ENCODE assay signal across 16 cellular contexts in the genomic region with DNA sequence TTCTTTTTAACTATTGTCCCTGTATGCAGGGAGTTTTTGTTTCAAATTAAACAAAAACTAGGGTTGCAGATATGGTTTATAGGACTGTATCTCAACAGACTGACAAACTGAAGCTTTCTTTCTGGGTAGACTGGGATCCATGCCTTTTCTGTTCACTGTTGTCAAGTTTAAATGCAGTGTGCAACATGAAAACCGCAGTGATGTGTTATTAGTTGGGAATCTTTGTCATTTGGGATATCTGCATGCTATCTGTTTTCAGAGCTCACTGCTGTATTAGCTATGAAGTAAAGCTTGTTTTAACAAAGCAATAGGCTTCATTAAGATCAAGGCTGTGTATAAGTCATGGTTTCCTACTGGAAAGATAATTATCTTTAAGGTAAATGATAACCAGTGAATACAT. TPM values are rescaled to one million over a fixed set of nuclear protein-coding genes. Genes with fewer than 3 reads are reported as not detected.
A peak's percentile ranks its signal among the peaks of the same experiment; 100 is the strongest.
DNase-seq lines count a peak whose midpoint lies in the region; ATAC-seq, FAIRE-seq and TF ChIP-seq lines count a peak whose summit lies in the region.
"Had no signal": no experiment of that assay in that cellular context is flagged by ENCODE, and none has a peak within 500 bp of the region (broad histone marks: within the 10 kb centered on the region; RNA-seq: fewer than 3 reads in every experiment).

No MANE protein-coding gene starts in this region.

- H2BK20ac ChIP-seq in H1 (ENCODE audit: low read length): no peak overlapping the region

- H4K91ac ChIP-seq in H1 (replicated peaks; ENCODE audit: insufficient read length, low read length): no peak overlapping the region

- H3K27ac ChIP-seq in ACC112 (ENCODE audit: low read depth, low read length) (no peak overlapping the region), HUES48 (ENCODE audit: low read depth, low read length) (no peak overlapping the region), H1 (ENCODE audit: low read depth, low read length) (no peak overlapping the region), neural cell (ENCODE audit: low read length) (no peak overlapping the region)

- H2BK12ac ChIP-seq in H1 (ENCODE audit: low read depth, low read length): no peak overlapping the region

- H3K9me3 ChIP-seq in HUES48 (ENCODE audit: control insufficient read depth, insufficient read depth, low read length) (no peaks in the 10 kb centered on the region), H1 (ENCODE audit: insufficient read depth in 2 of 2, low read depth in 1 of 2, low read length in 1 of 2) (no peaks in the 10 kb centered on the region), neural cell (ENCODE audit: low read length) (no peaks in the 10 kb centered on the region)
- H3K9me3 ChIP-seq: testis had no signal

- no peak overlapping the region for H3K4me3 Mint-ChIP-seq in stimulated activated effector memory CD8-positive, alpha-beta T cell treated with anti-CD3 and anti-CD28 coated beads, Interleukin-12 subunit alpha, Interleukin-12 subunit beta, amount 100 ng/mL, for 72 hours
- H3K4me3 Mint-ChIP-seq: activated CD4-positive, alpha-beta memory T cell treated with anti-CD3 and anti-CD28 coated beads, Interleukin-2, amount 10 ng/mL, durations not matched to agents 7 days and 5 days had no signal

- no peak overlapping the region for H2BK15ac ChIP-seq in H1 (ENCODE audit: low read length)

- TF ChIP-seq POLR2A in H1 (IDR thresholded peaks at IDR 0.05; ENCODE audit: control extremely low read depth in 1 of 2, low read depth in 2 of 2, low read length in 2 of 2): no peak

- no peak for FAIRE-seq in H1 (lab: Jason Lieb, UNC)
- FAIRE-seq: colon, GM19239 had no signal

- H3K36me3 ChIP-seq in ACC112 (ENCODE audit: insufficient read depth, low read length) (peaks cover 5% of the 10 kb centered on the region; the same call in 1 of the 2 replicates), HUES48 (ENCODE audit: control insufficient read depth, insufficient read depth, low read length) (peaks cover 25% of the 10 kb centered on the region), H1 (ENCODE audit: control insufficient read depth in 2 of 4, insufficient read depth in 4 of 4, low read length in 3 of 4) (peaks cover 0 to 18% (median 10%) of the 10 kb centered on the region in 4 experiments; a peak in 5 of 8 replicates), neural cell (ENCODE audit: insufficient read depth, low read length) (no peaks in the 10 kb centered on the region)

- peaks cover 13% of the 10 kb centered on the region for H3K4me1 ChIP-seq in ACC112 (ENCODE audit: control insufficient read depth, insufficient read depth, low read length, unreplicated experiment)
- 0 out of 2 replicates have a peak, but pooled peaks cover 3% of the 10 kb centered on the region for H3K4me1 ChIP-seq in HUES48 (ENCODE audit: control insufficient read depth, insufficient read depth, low read length)
- no peaks in the 10 kb centered on the region for H3K4me1 ChIP-seq in H1 (replicated peaks in 1 of 4; ENCODE audit: control insufficient read depth in 3 of 4, insufficient read depth in 4 of 4, low read length in 3 of 4)
- H3K4me1 ChIP-seq: testis had no signal

- ATAC-seq in GM21717 (IDR thresholded peaks at IDR 0.05; ENCODE audit: unreplicated experiment) (no peak), HG02759 (IDR thresholded peaks at IDR 0.05; ENCODE audit: unreplicated experiment) (no peak)
- ATAC-seq in stimulated activated effector memory CD8-positive, alpha-beta T cell treated with anti-CD3 and anti-CD28 coated beads, Interleukin-12 subunit alpha, Interleukin-12 subunit beta, amount 100 ng/mL, for 72 hours: no peak

- CTCF ChIA-PET in H1 (lab: Charles Lee; ENCODE audit: partially characterized antibody): interaction anchor here (1.0 kb wide), 1 partner anchor 28 kb away, joined by 3 read pairs; no protein-coding TSS in a partner anchor

- H3K14ac ChIP-seq in H1 (ENCODE audit: insufficient read length): no peak overlapping the region

- H3K4me1 Mint-ChIP-seq in stimulated activated effector memory CD8-positive, alpha-beta T cell treated with anti-CD3 and anti-CD28 coated beads, Interleukin-12 subunit alpha, Interleukin-12 subunit beta, amount 100 ng/mL, for 72 hours: peaks cover 14% of the 10 kb centered on the region

- H2BK120ac ChIP-seq in H1 (replicated peaks; ENCODE audit: low read depth, low read length): no peak overlapping the region

- H3K27ac Mint-ChIP-seq in stimulated activated effector memory CD8-positive, alpha-beta T cell treated with anti-CD3 and anti-CD28 coated beads, Interleukin-12 subunit alpha, Interleukin-12 subunit beta, amount 100 ng/mL, for 72 hours: no peak overlapping the region
- H3K27ac Mint-ChIP-seq: activated CD4-positive, alpha-beta memory T cell treated with anti-CD3 and anti-CD28 coated beads, Interleukin-2, amount 10 ng/mL, durations not matched to agents 7 days and 5 days had no signal

- H2AK5ac ChIP-seq in H1 (ENCODE audit: low read depth, low read length): no peak overlapping the region

- DNase-seq in H1 (ENCODE audit: low read depth in 1 of 2, low spot score in 2 of 2): no peak
- DNase-seq in anterior cingulate cortex (lab: John Stamatoyannopoulos, UW): no peak
- DNase-seq in stimulated activated effector memory CD8-positive, alpha-beta T cell treated with anti-CD3 and anti-CD28 coated beads, Interleukin-12 subunit alpha, Interleukin-12 subunit beta, amount 100 ng/mL, for 72 hours (ENCODE audit: low spot score in 2 of 2): no peak
- DNase-seq: activated CD4-positive, alpha-beta memory T cell treated with anti-CD3 and anti-CD28 coated beads, Interleukin-2, amount 10 ng/mL, durations not matched to agents 7 days and 5 days; amniotic stem cell; Calu3; NCI-H187 treated with DMSO at 0.1 percent for 48 hours; NCI-H510A had no signal

- H3F3A ChIP-seq in neural cell (ENCODE audit: insufficient read depth, low read length, poor library complexity, severe bottlenecking): no peaks in the 10 kb centered on the region

- H3K27me3 ChIP-seq in ACC112 (ENCODE audit: insufficient read depth, low read length): no peaks in the 10 kb centered on the region
- H3K27me3 ChIP-seq in HUES48 (ENCODE audit: control insufficient read depth, insufficient read depth, low read length): no peaks in the 10 kb centered on the region
- no peaks in the 10 kb centered on the region for H3K27me3 ChIP-seq in H1 (replicated peaks in 1 of 4; ENCODE audit: control insufficient read depth in 3 of 4, extremely low read depth in 1 of 4, insufficient read depth in 3 of 4, low read length in 3 of 4)
- no peaks in the 10 kb centered on the region for H3K27me3 ChIP-seq in neural cell (ENCODE audit: insufficient read depth, low read depth, low read length)
- H3K27me3 ChIP-seq: testis had no signal

- no peaks in the 10 kb centered on the region for H3K9me2 ChIP-seq in neural cell (ENCODE audit: insufficient read depth, low read length)

- no peaks in the 10 kb centered on the region for H3K9me3 Mint-ChIP-seq in stimulated activated effector memory CD8-positive, alpha-beta T cell treated with anti-CD3 and anti-CD28 coated beads, Interleukin-12 subunit alpha, Interleukin-12 subunit beta, amount 100 ng/mL, for 72 hours
- H3K9me3 Mint-ChIP-seq: activated CD4-positive, alpha-beta memory T cell treated with anti-CD3 and anti-CD28 coated beads, Interleukin-2, amount 10 ng/mL, durations not matched to agents 7 days and 5 days had no signal

- H3K79me2 ChIP-seq in ACC112 (ENCODE audit: control insufficient read depth, insufficient read depth, low read length, unreplicated experiment) (peaks cover 14% of the 10 kb centered on the region), H1 (ENCODE audit: control insufficient read depth in 1 of 2, insufficient read depth in 2 of 2, low read length in 2 of 2) (peaks cover 0 to 30% of the 10 kb centered on the region in 2 experiments; a peak in 3 of 4 replicates), neural cell (replicated peaks; ENCODE audit: insufficient read depth, low read length) (peaks cover 40% of the 10 kb centered on the region)

- H3K23ac ChIP-seq in H1 (ENCODE audit: insufficient read length): no peak overlapping the region

- H3K23me2 ChIP-seq in H1 (ENCODE audit: low read depth, low read length): peaks cover 5% of the 10 kb centered on the region; the same call in 1 of the 2 replicates

- POLR2A ChIA-PET in H1 (lab: Charles Lee; ENCODE audit: partially characterized antibody): no interaction called here

- H3K4me3 ChIP-seq in ACC112 (ENCODE audit: low read depth, low read length): 0 out of 2 replicates have a peak overlapping the region, but pooled peaks have one; percentile 4
- 0 out of 2 replicates have a peak overlapping the region, but pooled peaks have one; percentile 27 for H3K4me3 ChIP-seq in HUES48 (ENCODE audit: low read depth, low read length)
- H3K4me3 ChIP-seq in H1 (ENCODE audit: extremely low read depth in 1 of 4, insufficient read depth in 2 of 4, low read depth in 3 of 4, low read length in 4 of 4): peak overlapping the region in 1 of 4 experiments; percentile 4; a peak in 1 of 8 replicates
- peak overlapping the region; percentile 84 for H3K4me3 ChIP-seq in neural cell (ENCODE audit: low read length)
- H3K4me3 ChIP-seq: testis had no signal

- no peak for TF ChIP-seq CTCF in H1 (IDR thresholded peaks at IDR 0.05; ENCODE audit: control extremely low read depth in 1 of 3, insufficient read depth in 1 of 3, low read depth in 1 of 3, low read length in 3 of 3)
- TF ChIP-seq CTCF in neural cell (IDR thresholded peaks at IDR 0.05; ENCODE audit: poor library complexity, severe bottlenecking): no peak

- no peak overlapping the region for H3K4ac ChIP-seq in H1 (replicated peaks; ENCODE audit: insufficient read length, low read depth, low read length)

- TF ChIP-seq RAD21 in H1 (IDR thresholded peaks at IDR 0.05 in 1 of 2, conservative IDR thresholded peaks at IDR 0.05 in 1 of 2; ENCODE audit: low read depth in 2 of 2, low read length in 2 of 2) (no peak), neural cell (conservative IDR thresholded peaks at IDR 0.05) (no peak)

- TF ChIP-seq EP300 in H1 (IDR thresholded peaks at IDR 0.05; ENCODE audit: borderline replicate concordance in 1 of 2, low read depth in 2 of 2, low read length in 2 of 2) (no peak), neural cell (conservative IDR thresholded peaks at IDR 0.05; ENCODE audit: poor library complexity, severe bottlenecking) (no peak)

- H2BK5ac ChIP-seq in H1 (ENCODE audit: low read depth, low read length): no peak overlapping the region

- H3K36me3 Mint-ChIP-seq in stimulated activated effector memory CD8-positive, alpha-beta T cell treated with anti-CD3 and anti-CD28 coated beads, Interleukin-12 subunit alpha, Interleukin-12 subunit beta, amount 100 ng/mL, for 72 hours: peaks cover 12% of the 10 kb centered on the region

- WGBS in H1 (ENCODE audit: extremely low coverage in 1 of 2, insufficient coverage in 1 of 2, insufficient read length in 1 of 2, insufficient replicate concordance in 2 of 2, low coverage in 1 of 2, low lambda C conversion rate in 2 of 2, missing lambda C conversion rate in 1 of 2), 2 experiments: 90% methylated on average over 1 of the region's 1 CpG; no CpG with 5 or more reads in 1 of the 2 experiments

- no peak overlapping the region for H3K56ac ChIP-seq in H1 (replicated peaks; ENCODE audit: insufficient read length, low read depth, low read length)

- no peak overlapping the region for H2AFZ ChIP-seq in ACC112 (ENCODE audit: low read length, unreplicated experiment)
- no peak overlapping the region for H2AFZ ChIP-seq in H1 (ENCODE audit: low read length)
- H2AFZ ChIP-seq in neural cell (ENCODE audit: low read depth, low read length): no peak overlapping the region

- H4K20me1 ChIP-seq in H1 (replicated peaks in 1 of 2; ENCODE audit: control insufficient read depth in 1 of 2, insufficient read depth in 2 of 2, low read length in 2 of 2): no peaks in the 10 kb centered on the region
- no peaks in the 10 kb centered on the region for H4K20me1 ChIP-seq in neural cell (ENCODE audit: insufficient read depth)

- no peak overlapping the region for H3K18ac ChIP-seq in H1 (ENCODE audit: extremely low read depth, low read length)

- no peaks in the 10 kb centered on the region for H3K79me1 ChIP-seq in H1 (ENCODE audit: low read depth, low read length)

- no peak overlapping the region for H3K9ac ChIP-seq in HUES48 (ENCODE audit: low read depth, low read length)
- H3K9ac ChIP-seq in H1 (replicated peaks in 1 of 4; ENCODE audit: extremely low read depth in 1 of 4, low read depth in 3 of 4, low read length in 3 of 4): no peak overlapping the region
- H3K9ac ChIP-seq in neural cell (ENCODE audit: low read length): peak overlapping the region; percentile 30

- H4K5ac ChIP-seq in H1 (ENCODE audit: insufficient read length, low read depth, low read length): no peak overlapping the region

- H4K8ac ChIP-seq in H1 (ENCODE audit: extremely low read depth, insufficient read depth, low read length): no peak overlapping the region

- H3K4me2 ChIP-seq in H1 (ENCODE audit: insufficient read depth in 1 of 2, low read depth in 2 of 2, low read length in 2 of 2): 0 out of 4 replicates have a peak overlapping the region, but pooled peaks have one; percentile 4 to 8
- peak overlapping the region; percentile 97 for H3K4me2 ChIP-seq in neural cell (ENCODE audit: low read length)

RNA-seq across cellular contexts. Expression of gene MCF2L2, which starts 21.4 kb away (rescaled TPM):
- total RNA-seq in H1 (2021; fragmentation: NEBNext Ultra II Directional; extraction: Animal tissue kit (Norgen Biotek cat#: 25700)): 12.2 and 13.7 TPM in 2 replicates
- polyA plus RNA-seq in H1 (2011; rRNA removed): 4.1 and 4.2 TPM in 2 replicates
- polyA plus RNA-seq in H1 (2011; cell fraction: cytosol; rRNA removed): 5.8 TPM
- polyA plus RNA-seq in H1 (2011; cell fraction: nucleus; rRNA removed): 15.6 TPM
- polyA plus RNA-seq in H1 (2012, experiment 1 of 2): 5.2 to 8.0 TPM (median 5.7 TPM) in 4 replicates
- 0.46 TPM for polyA plus RNA-seq in H1 (2012, experiment 2 of 2)
- polyA plus RNA-seq in H1 (2013, experiment 1 of 2): 4.7 TPM
- polyA plus RNA-seq in H1 (2013, experiment 2 of 2): 4.2 TPM
- 17.6 and 18.9 TPM in 2 replicates for polyA minus RNA-seq in H1 (2011; rRNA and poly(A)+ RNA removed)
- 10.4 TPM for polyA minus RNA-seq in H1 (2011; cell fraction: cytosol; rRNA and poly(A)+ RNA removed)
- 25.9 TPM for polyA minus RNA-seq in H1 (2011; cell fraction: nucleus; rRNA and poly(A)+ RNA removed)
- polyA plus RNA-seq in neural cell: 9.3 and 10.0 TPM in 2 replicates
- polyA minus RNA-seq in neural cell: 45.7 and 48.2 TPM in 2 replicates
